Comparison of ENCODE assay signal across 8 cellular contexts in genomic region chr2:55616509-55617159, GRCh38. TPM values are rescaled to one million over a fixed set of nuclear protein-coding genes. Genes with fewer than 3 reads are reported as not detected.
DNase-seq lines count a peak whose midpoint lies in the region; ATAC-seq and TF ChIP-seq lines count a peak whose summit lies in the region.

No MANE protein-coding gene starts in this region.

- no peak for TF ChIP-seq CTCF in brain microvascular endothelial cell (IDR thresholded peaks at IDR 0.05; ENCODE audit: low read depth, low read length, missing control alignments)

- peak; percentile 58 for DNase-seq in EH (ENCODE audit: low read depth)
- peak; percentile 44 for DNase-seq in Jurkat, Clone E6-1 (ENCODE audit: low read depth, low spot score)
- peak in 1 of 2 experiments; percentile 65 for DNase-seq in SJSA1 (ENCODE audit: low read depth in 1 of 2, low spot score in 2 of 2)
- peak; percentile 64 for DNase-seq in brain microvascular endothelial cell
- peak; percentile 30 for DNase-seq in iPS-NIHi7 (ENCODE audit: extremely low spot score)
- peak; percentile 33 for DNase-seq in stimulated activated CD4-positive, alpha-beta T cell treated with anti-CD3 and anti-CD28 coated beads, Interleukin-4, amount 100 ng/mL, for 24 hours
- no peak for DNase-seq in retina

- H3K36me3 ChIP-seq in SJSA1 (peaks cover 42% of the 10 kb centered on the region), brain microvascular endothelial cell (replicated peaks) (peaks cover 5% of the 10 kb centered on the region)

- in situ Hi-C loops in brain microvascular endothelial cell (cut with HindIII; ENCODE audit: low pct_ligation_motif_present, low sequenced_read_pairs), result no loop called here

- H3K27me3 ChIP-seq in SJSA1 (replicated peaks) (no peaks in the 10 kb centered on the region), brain microvascular endothelial cell (replicated peaks) (no peaks in the 10 kb centered on the region)

- peak overlapping the region; percentile 94 for H3K4me3 ChIP-seq in Jurkat, Clone E6-1 (ENCODE audit: low read length)
- H3K4me3 ChIP-seq in SJSA1 (peak overlapping the region; percentile 79), brain microvascular endothelial cell (ENCODE audit: low read depth, low read length) (peak overlapping the region; percentile 96)

- no peaks in the 10 kb centered on the region for H3K9me3 ChIP-seq in SJSA1 (replicated peaks)

- peak; percentile 16 for ATAC-seq in GM21529 (IDR thresholded peaks at IDR 0.05; ENCODE audit: unreplicated experiment)

- peaks cover 5% of the 10 kb centered on the region for H3K4me1 ChIP-seq in SJSA1 (replicated peaks)

- H3K27ac ChIP-seq in SJSA1, result peak overlapping the region; percentile 89
- H3K27ac ChIP-seq in brain microvascular endothelial cell, result peak overlapping the region; percentile 96

RNA-seq across cellular contexts. Expression of gene PPP4R3B, which starts 0.8 kb away (rescaled TPM):
- 34.1 TPM for polyA plus RNA-seq in Jurkat, Clone E6-1 (2012; ENCODE audit: insufficient read depth, insufficient read length)
- total RNA-seq in SJSA1 (2014; rRNA removed; shearing (Covaris generic)), result 34.4 and 51.4 TPM in 2 replicates
